ENCODE assay signal across 17 cellular contexts in the genomic region with DNA sequence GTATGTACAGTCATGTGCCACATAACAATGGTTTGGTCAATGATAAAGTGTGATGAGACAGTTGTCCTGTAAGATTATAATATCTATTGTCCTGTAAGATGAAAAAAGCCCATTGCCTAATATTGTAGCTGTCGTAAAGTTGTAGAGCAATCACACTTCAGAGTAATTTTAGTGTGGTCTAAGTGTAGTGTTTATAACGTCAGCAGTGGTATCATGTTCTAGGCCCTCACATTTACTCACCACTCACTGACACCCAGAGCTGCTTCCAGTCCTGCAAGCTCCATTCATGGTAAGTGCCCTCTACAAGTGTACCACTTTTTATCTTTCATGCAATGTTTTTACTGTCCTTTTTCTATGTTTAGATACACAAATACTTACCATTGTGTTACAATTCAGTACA.
A peak's percentile ranks its signal among the peaks of the same experiment; 100 is the strongest.
DNase-seq lines count a peak whose midpoint lies in the region; ATAC-seq, FAIRE-seq and TF ChIP-seq lines count a peak whose summit lies in the region.
"Had no signal": no experiment of that assay in that cellular context is flagged by ENCODE, and none has a peak within 500 bp of the region (broad histone marks: within the 10 kb centered on the region; RNA-seq: fewer than 3 reads in every experiment).

No MANE protein-coding gene starts in this region.

- WGBS in K562 (ENCODE audit: insufficient coverage, low coverage, missing lambda C conversion rate) = 8% methylated on average over 2 of the region's 2 CpGs

- H3K4me1 ChIP-seq in K562 (replicated peaks in 1 of 2; ENCODE audit: control insufficient read depth in 2 of 2, insufficient read depth in 2 of 2, low read length in 2 of 2) = peaks cover 0 to 2% of the 10 kb centered on the region in 2 experiments; a peak in 2 of 5 replicates
- H3K4me1 ChIP-seq: HAP-1 had no signal

- H3K27me3 ChIP-seq in K562 (ENCODE audit: control insufficient read depth in 2 of 2, insufficient read depth in 2 of 2, low read length in 2 of 2) = peaks cover 11 to 32% of the 10 kb centered on the region in 2 experiments
- H3K27me3 ChIP-seq: BLaER1 treated with 17β-estradiol and CSF1 and Interleukin-3, amounts not matched to agents 10 nM and 100 nM had no signal

- H3K79me2 ChIP-seq in K562 (ENCODE audit: control insufficient read depth, insufficient read depth, low read length) = no peaks in the 10 kb centered on the region

- intact Hi-C loops in left cardiac atrium (cut with DNase I) = no loop called here
- intact Hi-C loops in Right ventricle myocardium inferior (cut with DNase I) = no loop called here
- intact Hi-C loops in K562 (cut with micrococcal nuclease) = no loop called here
- intact Hi-C loops in sciatic nerve (cut with DNase I) = no loop called here

- no peak overlapping the region for H3K9ac ChIP-seq in K562 (ENCODE audit: insufficient read depth in 1 of 2, low read depth in 2 of 2, low read length in 2 of 2)
- H3K9ac ChIP-seq: BLaER1 treated with 17β-estradiol and CSF1 and Interleukin-3, amounts not matched to agents 10 nM and 100 nM had no signal

- H3K9me1 ChIP-seq in K562 (ENCODE audit: control insufficient read depth, insufficient read depth, low read length) = no peaks in the 10 kb centered on the region

- no peak for TF ChIP-seq EP300 in K562 (IDR thresholded peaks at IDR 0.05; ENCODE audit: low read length)

- no peak overlapping the region for H2AFZ ChIP-seq in K562 (ENCODE audit: low read depth, low read length)

- in situ Hi-C loops in K562 (cut with MboI) = no loop called here

- no peaks in the 10 kb centered on the region for H3K9me3 ChIP-seq in K562 (replicated peaks; ENCODE audit: control insufficient read depth, insufficient read depth, low read depth, low read length)
- H3K9me3 ChIP-seq: BLaER1 treated with 17β-estradiol and CSF1 and Interleukin-3, amounts not matched to agents 10 nM and 100 nM; HAP-1 had no signal

- CTCF ChIA-PET in K562 (lab: Yijun Ruan, JAX; ENCODE audit: low intra/inter-chr PET ratio) (no interaction called here), RWPE1 (lab: Yijun Ruan, JAX) (no interaction called here)

- POLR2A ChIA-PET in K562 (lab: Yijun Ruan, JAX) = interaction anchor here (0.6 to 0.8 kb wide), 2 partner anchors 14 to 30 kb away, joined by 3 read pairs; no protein-coding TSS in a partner anchor
- POLR2A ChIA-PET in RWPE1 (lab: Yijun Ruan, JAX; ENCODE audit: low non-redundant PET) = no interaction called here

- H3K4me3 ChIP-seq in K562 = no peak overlapping the region
- H3K4me3 ChIP-seq: BLaER1 treated with 17β-estradiol and CSF1 and Interleukin-3, amounts not matched to agents 10 nM and 100 nM; HAP-1 had no signal

- no peaks in the 10 kb centered on the region for H4K20me1 ChIP-seq in K562 (replicated peaks; ENCODE audit: control insufficient read depth, insufficient read depth, low read length)
- H4K20me1 ChIP-seq: BLaER1 treated with 17β-estradiol and CSF1 and Interleukin-3, amounts not matched to agents 10 nM and 100 nM had no signal

- TF ChIP-seq RAD21 in K562 (CRISPR knock-in tag; conservative IDR thresholded peaks at IDR 0.05 in 1 of 2, IDR thresholded peaks at IDR 0.05 in 1 of 2) = no peak

- no TSS peak for BruUV-seq in K562 (replicated peaks; lab: Mats Ljungman, UMichigan)

- H3K27ac ChIP-seq in K562 (ENCODE audit: extremely low read depth, low read depth, low read length) (no peak overlapping the region), RWPE1 (no peak overlapping the region)
- H3K27ac ChIP-seq: BLaER1 treated with 17β-estradiol and CSF1 and Interleukin-3, amounts not matched to agents 10 nM and 100 nM; HL-60 had no signal

- no peak for TF ChIP-seq POLR2A in K562 (conservative IDR thresholded peaks at IDR 0.05)

- no peak overlapping the region for H3K4me2 ChIP-seq in K562 (ENCODE audit: insufficient read depth, low read length)
- H3K4me2 ChIP-seq: BLaER1 treated with 17β-estradiol and CSF1 and Interleukin-3, amounts not matched to agents 10 nM and 100 nM had no signal

- peak; percentile 24 to 44 for ATAC-seq in left cardiac atrium
- no peak for ATAC-seq in Right ventricle myocardium inferior
- ATAC-seq in K562 = no peak
- ATAC-seq in sciatic nerve = no peak

- no peaks in the 10 kb centered on the region for H3K36me3 ChIP-seq in K562 (ENCODE audit: control insufficient read depth, insufficient read depth, low read length)
- H3K36me3 ChIP-seq: BLaER1 treated with 17β-estradiol and CSF1 and Interleukin-3, amounts not matched to agents 10 nM and 100 nM; HAP-1 had no signal

- peak; percentile 19 for FAIRE-seq in K562 (lab: Jason Lieb, UNC)
- FAIRE-seq: GM19239, H1 had no signal

- TF ChIP-seq CTCF in K562 (IDR thresholded peaks at IDR 0.05 in 2 of 3, conservative IDR thresholded peaks at IDR 0.05 in 1 of 3; ENCODE audit: insufficient read depth in 2 of 3, low read depth in 1 of 3, low read length in 3 of 3) (no peak), RWPE1 (conservative IDR thresholded peaks at IDR 0.05; ENCODE audit: low read depth) (no peak)

- DNase-seq in left cardiac atrium (no peak), Right ventricle myocardium inferior (ENCODE audit: missing footprints) (no peak), NCI-H2107 treated with DMSO at 0.1 percent for 48 hours (lab: John Stamatoyannopoulos, UW; ENCODE audit: unreplicated experiment) (peak; percentile 76), K562 (ENCODE audit: extremely low read depth in 1 of 4, low spot score in 3 of 4) (no peak), NAMALWA (ENCODE audit: low spot score) (no peak), sciatic nerve (ENCODE audit: low spot score) (no peak), RWPE1 (ENCODE audit: low spot score) (no peak)
- DNase-seq: 8988T; CD4-positive, CD25-positive, alpha-beta regulatory T cell; DMS53; GF-D8; HFFc6 had no signal

TF ChIP-seq in K562, 482 proteins besides CTCF, POLR2A, EP300 and RAD21:
- TF ChIP-seq POLR2G (IDR thresholded peaks at IDR 0.05; ENCODE audit: low read depth, low read length) = no peak
TF ChIP-seq in K562: peak in this region for 0.

Comparison
In these comparisons a context has a peak if more than half of its experiments do, and no peak if none do; other contexts are left out.
1. ATAC-seq: peak in left cardiac atrium (2 of 2); none in Right ventricle myocardium inferior (single experiment), K562 (single experiment) and sciatic nerve (single experiment).